In the genomic region with DNA sequence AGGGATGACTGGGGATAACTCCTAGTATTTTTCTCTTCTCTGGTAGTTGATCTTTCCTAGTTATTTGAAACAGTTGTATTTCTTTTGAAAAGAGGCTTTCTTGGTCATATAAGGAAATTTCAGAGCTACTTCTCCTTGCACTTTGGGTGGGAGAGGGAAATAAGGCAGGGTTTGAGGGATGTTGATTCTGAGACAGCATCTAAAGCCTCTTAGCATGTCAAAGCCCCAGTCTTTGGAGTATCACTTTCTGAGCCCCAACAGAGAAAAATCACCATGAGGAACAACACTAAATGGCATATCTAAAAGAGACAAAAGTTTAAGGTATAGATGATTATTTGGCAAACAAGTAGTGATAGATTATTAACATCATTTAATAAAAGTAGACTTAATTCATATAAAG, we compare ENCODE assay signal across 4 cellular contexts.
"Had no signal": no experiment of that assay in that cellular context is flagged by ENCODE, and none has a peak within 500 bp of the region (broad histone marks: within the 10 kb centered on the region; RNA-seq: fewer than 3 reads in every experiment).

No MANE protein-coding gene starts in this region.

- H3K36me3 ChIP-seq: HAP-1 had no signal

- DNase-seq: GOT3, H7, IMR-90 had no signal

- H3K9me3 ChIP-seq: HAP-1 had no signal

- H3K4me3 ChIP-seq: HAP-1 had no signal

- H3K4me1 ChIP-seq: HAP-1 had no signal
